ENCODE assay signal across 13 cellular contexts in the genomic region with DNA sequence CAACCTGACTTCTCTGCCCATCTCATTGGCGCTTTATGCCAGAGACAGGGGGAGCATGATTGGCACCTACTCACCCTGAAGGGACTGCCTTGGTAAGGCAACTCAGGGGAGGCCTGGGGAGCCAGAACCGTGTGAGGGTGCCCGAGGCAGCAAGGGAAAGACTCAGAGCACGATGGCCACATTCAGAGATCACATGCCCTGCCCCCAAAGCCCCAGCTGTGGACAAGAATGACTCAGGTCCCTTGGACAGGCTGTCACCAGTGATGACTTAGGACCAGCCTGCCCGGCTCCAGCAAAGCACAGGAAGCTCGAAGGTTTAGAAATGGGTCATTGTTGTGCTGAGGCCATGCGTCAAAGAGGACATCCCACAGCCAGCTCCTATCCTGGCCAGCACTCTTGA. TPM values are rescaled to one million over a fixed set of nuclear protein-coding genes. Genes with fewer than 3 reads are reported as not detected.
DNase-seq lines count a peak whose midpoint lies in the region; ATAC-seq, FAIRE-seq and TF ChIP-seq lines count a peak whose summit lies in the region.
"Had no signal": no experiment of that assay in that cellular context is flagged by ENCODE, and none has a peak within 500 bp of the region (broad histone marks: within the 10 kb centered on the region; RNA-seq: fewer than 3 reads in every experiment).

No MANE protein-coding gene starts in this region.

- no peak for DNase-seq in immature natural killer cell
- peak in 1 of 2 donors; percentile 68 for DNase-seq in stimulated activated effector memory CD8-positive, alpha-beta T cell treated with anti-CD3 and anti-CD28 coated beads, Interleukin-12 subunit alpha, Interleukin-12 subunit beta, amount 100 ng/mL, for 72 hours (ENCODE audit: low spot score in 2 of 2)
- no peak for DNase-seq in GM19238 (ENCODE audit: insufficient read length, low spot score)
- DNase-seq in GM12891 (ENCODE audit: insufficient read length, low spot score): no peak
- no peak for DNase-seq in stimulated activated naive CD4-positive, alpha-beta T cell treated with Interleukin-2 at 50 U/mL for 16 hours (lab: John Stamatoyannopoulos, UW)
- DNase-seq in COR-L47 (lab: John Stamatoyannopoulos, UW): no peak
- DNase-seq: activated CD4-positive, alpha-beta T cell treated with anti-CD3 and anti-CD28 coated beads, Interleukin-2, amount 50 U/mL, for 48 hours; MM.1S had no signal

- TF ChIP-seq POLR2A in GM12891 (IDR thresholded peaks at IDR 0.05; ENCODE audit: low read depth, low read length): no peak

- no peak for FAIRE-seq in GM12891 (lab: Jason Lieb, UNC)
- FAIRE-seq: frontal cortex, G401.6 had no signal

- no peaks in the 10 kb centered on the region for H3K27me3 Mint-ChIP-seq in activated T-helper 17 cell treated with anti-CD3 and anti-CD28 coated beads, Interleukin-2, amount 50 U/mL, for 72 hours
- H3K27me3 Mint-ChIP-seq in immature natural killer cell (ENCODE audit: low read depth in 3 of 3): peaks cover 0 to 9% (median 3%) of the 10 kb centered on the region in 3 donors

- ATAC-seq in HG03280 (IDR thresholded peaks at IDR 0.05; ENCODE audit: unreplicated experiment): peak; percentile 55
- peak; percentile 71 for ATAC-seq in activated T-helper 17 cell treated with anti-CD3 and anti-CD28 coated beads, Interleukin-2, amount 50 U/mL, for 72 hours (replicated peaks)
- ATAC-seq in stimulated activated effector memory CD8-positive, alpha-beta T cell treated with anti-CD3 and anti-CD28 coated beads, Interleukin-12 subunit alpha, Interleukin-12 subunit beta, amount 100 ng/mL, for 72 hours: peak; percentile 86

- no peaks in the 10 kb centered on the region for H3K4me1 Mint-ChIP-seq in activated T-helper 17 cell treated with anti-CD3 and anti-CD28 coated beads, Interleukin-2, amount 50 U/mL, for 72 hours
- peaks cover 44 to 52% of the 10 kb centered on the region in 2 donors for H3K4me1 Mint-ChIP-seq in immature natural killer cell
- H3K4me1 Mint-ChIP-seq in stimulated activated effector memory CD8-positive, alpha-beta T cell treated with anti-CD3 and anti-CD28 coated beads, Interleukin-12 subunit alpha, Interleukin-12 subunit beta, amount 100 ng/mL, for 72 hours: peaks cover 16% of the 10 kb centered on the region

- peaks cover 13% of the 10 kb centered on the region for H3K36me3 Mint-ChIP-seq in activated T-helper 17 cell treated with anti-CD3 and anti-CD28 coated beads, Interleukin-2, amount 50 U/mL, for 72 hours (ENCODE audit: low read depth)
- peaks cover 0 to 19% (median 8%) of the 10 kb centered on the region in 3 donors for H3K36me3 Mint-ChIP-seq in immature natural killer cell
- peaks cover 9% of the 10 kb centered on the region for H3K36me3 Mint-ChIP-seq in stimulated activated effector memory CD8-positive, alpha-beta T cell treated with anti-CD3 and anti-CD28 coated beads, Interleukin-12 subunit alpha, Interleukin-12 subunit beta, amount 100 ng/mL, for 72 hours

- no peak overlapping the region for H3K27ac Mint-ChIP-seq in activated T-helper 17 cell treated with anti-CD3 and anti-CD28 coated beads, Interleukin-2, amount 50 U/mL, for 72 hours
- peak overlapping the region; percentile 69 to 96 (median 92) for H3K27ac Mint-ChIP-seq in immature natural killer cell
- peak overlapping the region; percentile 45 for H3K27ac Mint-ChIP-seq in stimulated activated effector memory CD8-positive, alpha-beta T cell treated with anti-CD3 and anti-CD28 coated beads, Interleukin-12 subunit alpha, Interleukin-12 subunit beta, amount 100 ng/mL, for 72 hours

- H3K9me3 Mint-ChIP-seq in activated T-helper 17 cell treated with anti-CD3 and anti-CD28 coated beads, Interleukin-2, amount 50 U/mL, for 72 hours: no peaks in the 10 kb centered on the region
- no peaks in the 10 kb centered on the region for H3K9me3 Mint-ChIP-seq in immature natural killer cell
- H3K9me3 Mint-ChIP-seq in stimulated activated effector memory CD8-positive, alpha-beta T cell treated with anti-CD3 and anti-CD28 coated beads, Interleukin-12 subunit alpha, Interleukin-12 subunit beta, amount 100 ng/mL, for 72 hours: no peaks in the 10 kb centered on the region
- H3K9me3 Mint-ChIP-seq: neural crest cell had no signal

- H3K4me3 Mint-ChIP-seq in activated T-helper 17 cell treated with anti-CD3 and anti-CD28 coated beads, Interleukin-2, amount 50 U/mL, for 72 hours: no peak overlapping the region
- no peak overlapping the region for H3K4me3 Mint-ChIP-seq in immature natural killer cell
- H3K4me3 Mint-ChIP-seq in stimulated activated effector memory CD8-positive, alpha-beta T cell treated with anti-CD3 and anti-CD28 coated beads, Interleukin-12 subunit alpha, Interleukin-12 subunit beta, amount 100 ng/mL, for 72 hours: no peak overlapping the region
- H3K4me3 Mint-ChIP-seq: neural crest cell had no signal

TF ChIP-seq in GM12891, 5 proteins besides CTCF, POLR2A, EP300 and RAD21:
- TF ChIP-seq POLR2AphosphoS5 (IDR thresholded peaks at IDR 0.05; ENCODE audit: low read depth, low read length): no peak
- TF ChIP-seq TAF1 (IDR thresholded peaks at IDR 0.05; ENCODE audit: low read depth, low read length): no peak
- TF ChIP-seq PAX5 (IDR thresholded peaks at IDR 0.05; ENCODE audit: insufficient read depth, low read length, severe bottlenecking): no peak
- no peak for TF ChIP-seq POU2F2 (IDR thresholded peaks at IDR 0.05; ENCODE audit: low read depth, low read length)
- no peak for TF ChIP-seq SPI1 (IDR thresholded peaks at IDR 0.05; ENCODE audit: low read depth, low read length)

RNA-seq across cellular contexts. Expression of gene LIMD1, which starts 49.1 kb away (rescaled TPM):
- total RNA-seq in activated T-helper 17 cell treated with anti-CD3 and anti-CD28 coated beads, Interleukin-2, amount 50 U/mL, for 72 hours: 10 to 100 TPM; 27.6 to 46.5 TPM
- 10 to 100 TPM in 1 of 3 donors, 1 to 10 TPM in 1, under 1 TPM in 1; 0.62 to 12.8 (median 3.5) TPM for polyA plus RNA-seq in immature natural killer cell
- polyA plus RNA-seq in GM12891 (2012; ENCODE audit: low read depth, missing spikeins): 13.0 TPM
